In genomic region chr5:120655828-120656435, GRCh38 we compare ENCODE assay signal across 8 cellular contexts.
DNase-seq lines count a peak whose midpoint lies in the region; ATAC-seq and TF ChIP-seq lines count a peak whose summit lies in the region.

No MANE protein-coding gene starts in this region.

- H3K4me1 ChIP-seq in OCI-LY3 (ENCODE audit: low read length): no peaks in the 10 kb centered on the region

- no peak overlapping the region for H3K9ac ChIP-seq in OCI-LY3 (ENCODE audit: low read length)

- H3K27ac ChIP-seq in OCI-LY3 (ENCODE audit: low read length): no peak overlapping the region

- in situ Hi-C loops in ACHN (cut with HindIII; ENCODE audit: low pct_ligation_motif_present, low pct_unique_long_range_greater_than_20kb, low sequenced_read_pairs): no loop called here

- TF ChIP-seq CTCF in GM06990 (IDR thresholded peaks at IDR 0.05; ENCODE audit: insufficient read depth, low read length, poor library complexity, severe bottlenecking): peak; percentile 61
- peak; percentile 60 for TF ChIP-seq CTCF in OCI-LY3 (IDR thresholded peaks at IDR 0.05; ENCODE audit: low read depth, low read length)

- H2AFZ ChIP-seq in OCI-LY3 (ENCODE audit: low read depth, low read length): no peak overlapping the region

- no peak overlapping the region for H3K4me2 ChIP-seq in OCI-LY3 (ENCODE audit: low read length)

- no peaks in the 10 kb centered on the region for H3K36me3 ChIP-seq in GM06990 (ENCODE audit: control insufficient read depth, insufficient read depth, low read length)
- no peaks in the 10 kb centered on the region for H3K36me3 ChIP-seq in OCI-LY3 (replicated peaks; ENCODE audit: low read depth, low read length)

- no peaks in the 10 kb centered on the region for H3K27me3 ChIP-seq in GM06990 (replicated peaks; ENCODE audit: control insufficient read depth, insufficient read depth, low read length)
- no peaks in the 10 kb centered on the region for H3K27me3 ChIP-seq in OCI-LY3 (ENCODE audit: low read depth, low read length)

- no peaks in the 10 kb centered on the region for H4K20me1 ChIP-seq in OCI-LY3 (ENCODE audit: insufficient read depth, low read length)

- ATAC-seq in HG02852 (IDR thresholded peaks at IDR 0.05; ENCODE audit: unreplicated experiment): peak; percentile 75
- no peak for ATAC-seq in GM18519 (IDR thresholded peaks at IDR 0.05; ENCODE audit: low FRiP score, unreplicated experiment)

- DNase-seq in ACHN: peak; percentile 41
- no peak for DNase-seq in GM06990 (ENCODE audit: extremely low read depth, insufficient read length)
- peak; percentile 3 for DNase-seq in fibroblast of the conjunctiva (ENCODE audit: low read depth)
- DNase-seq in stimulated activated CD8-positive, alpha-beta memory T cell treated with anti-CD3 and anti-CD28 coated beads, Interleukin-4, amount 100 ng/mL, for 48 hours: peak; percentile 21
- no peak for DNase-seq in activated CD8-positive, alpha-beta memory T cell treated with anti-CD3 and anti-CD28 coated beads, Interleukin-2, amount 50 U/mL, for 4 hours

- no peaks in the 10 kb centered on the region for H3K9me3 ChIP-seq in OCI-LY3 (ENCODE audit: insufficient read depth, low read length)

- H3K79me2 ChIP-seq in OCI-LY3 (ENCODE audit: low read length): no peaks in the 10 kb centered on the region

- no peak overlapping the region for H3K4me3 ChIP-seq in GM06990 (replicated peaks; ENCODE audit: low read depth, low read length)
- H3K4me3 ChIP-seq in OCI-LY3 (ENCODE audit: low read length): no peak overlapping the region

Comparison
In these comparisons a context has a peak if more than half of its experiments do, and no peak if none do; other contexts are left out.
1. DNase-seq: peak in ACHN (single experiment), fibroblast of the conjunctiva (single experiment) and stimulated activated CD8-positive, alpha-beta memory T cell treated with anti-CD3 and anti-CD28 coated beads, Interleukin-4, amount 100 ng/mL, for 48 hours (single experiment); none in GM06990 (single experiment) and activated CD8-positive, alpha-beta memory T cell treated with anti-CD3 and anti-CD28 coated beads, Interleukin-2, amount 50 U/mL, for 4 hours (single experiment).